Comparison of ENCODE assay signal across 26 cellular contexts in the genomic region with DNA sequence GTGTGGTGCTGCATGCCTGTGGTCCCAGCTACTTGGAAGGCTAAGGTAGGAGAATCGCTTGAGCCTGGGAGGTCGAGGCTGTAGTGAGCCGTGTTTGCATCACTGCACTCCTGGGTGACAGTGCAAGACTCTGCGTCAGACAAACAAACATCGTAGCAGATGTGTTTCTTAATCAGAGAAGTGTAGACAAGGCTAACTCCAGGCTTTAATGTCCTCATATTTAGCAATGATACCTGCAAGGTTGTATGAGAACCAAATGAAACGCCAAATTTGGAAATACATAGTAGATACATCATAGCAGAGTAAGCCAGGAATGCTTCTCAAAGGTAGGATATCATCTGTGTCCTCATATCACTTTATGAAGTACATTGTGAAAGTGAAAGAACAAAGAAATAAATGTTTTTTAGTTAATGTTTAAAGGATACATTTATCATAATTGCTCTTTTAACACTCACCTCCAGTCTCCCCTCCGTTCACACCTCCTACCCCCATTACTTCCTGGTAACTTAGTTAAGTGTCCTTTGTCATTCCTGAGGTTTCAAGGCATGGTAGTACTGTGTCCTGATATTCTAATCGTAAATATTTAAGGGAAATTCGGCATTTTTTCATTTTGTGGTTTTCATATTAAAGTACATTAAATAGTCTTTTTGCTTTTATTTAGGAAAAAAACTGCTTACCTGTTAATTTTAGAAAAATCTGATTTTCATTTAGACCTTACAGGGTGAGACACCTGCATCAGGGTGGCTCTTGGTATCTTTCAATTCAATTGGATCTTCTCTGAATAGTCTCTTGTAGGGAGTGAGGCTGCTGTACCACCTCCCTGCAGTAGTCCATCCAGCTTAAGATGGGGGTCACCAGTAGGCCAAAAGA.
"Had no signal": no experiment of that assay in that cellular context is flagged by ENCODE, and none has a peak within 500 bp of the region (broad histone marks: within the 10 kb centered on the region; RNA-seq: fewer than 3 reads in every experiment).

No MANE protein-coding gene starts in this region.

- H3K9me3 Mint-ChIP-seq: activated CD4-positive, alpha-beta memory T cell treated with anti-CD3 and anti-CD28 coated beads, Interleukin-2, amount 10 ng/mL, durations not matched to agents 7 days and 5 days; activated CD4-positive, alpha-beta T cell treated with anti-CD3 and anti-CD28 coated beads, Interleukin-2, amount 10 ng/mL, durations not matched to agents 24 days and 14 days; activated T-cell treated with anti-CD3 and anti-CD28 coated beads, Interleukin-2, amount 50 U/mL, for 24 hours; naive thymus-derived CD8-positive, alpha-beta T cell; neural crest cell; stimulated activated memory B cell treated with anti-CD40 and anti-IgM and Interleukin-4, amounts not matched to agents 10 μg/mL and 1 μg/mL and 100 μg/mL, for 72 hours had no signal

- DNase-seq: activated CD4-positive, alpha-beta memory T cell treated with anti-CD3 and anti-CD28 coated beads, Interleukin-2, amount 10 ng/mL, durations not matched to agents 7 days and 5 days; activated CD4-positive, alpha-beta T cell treated with anti-CD3 and anti-CD28 coated beads, Interleukin-2, amount 10 ng/mL, durations not matched to agents 24 days and 14 days; activated CD4-positive, CD25-positive, alpha-beta regulatory T cell treated with anti-CD3 and anti-CD28 coated beads, Interleukin-2, amount 50 U/mL, for 72 hours; activated CD8-positive, alpha-beta memory T cell treated with anti-CD3 and anti-CD28 coated beads, Interleukin-2, amount 50 U/mL, for 48 hours; activated gamma-delta T cell treated with Interleukin-2 at 50 U/mL for 16 hours; activated naive CD4-positive, alpha-beta T cell treated with anti-CD3 and anti-CD28 coated beads, Interleukin-2, amount 50 U/mL, for 16 hours; activated T-cell treated with anti-CD3 and anti-CD28 coated beads, Interleukin-2, amount 50 U/mL, for 24 hours; dermis blood vessel endothelial cell; effector CD4-positive, alpha-beta T cell; midbrain; naive thymus-derived CD8-positive, alpha-beta T cell; nucleus accumbens; psoas muscle; spleen; stimulated activated CD4-positive, alpha-beta T cell treated with anti-CD3 and anti-CD28 coated beads, Interleukin-2, amount 100 ng/mL, for 48 hours; stomach; T-helper 17 cell; T1000; testis; transverse colon had no signal

- H3K27me3 ChIP-seq: gastroesophageal sphincter, hepatocyte, right atrium auricular region, spleen, stomach, testis, transverse colon had no signal

- H3K4me1 Mint-ChIP-seq: activated CD4-positive, alpha-beta memory T cell treated with anti-CD3 and anti-CD28 coated beads, Interleukin-2, amount 10 ng/mL, durations not matched to agents 7 days and 5 days had no signal

- H3K4me1 ChIP-seq: parathyroid adenoma, psoas muscle, right atrium auricular region, testis had no signal

- H3K27ac Mint-ChIP-seq: activated CD4-positive, alpha-beta memory T cell treated with anti-CD3 and anti-CD28 coated beads, Interleukin-2, amount 10 ng/mL, durations not matched to agents 7 days and 5 days; activated CD4-positive, alpha-beta T cell treated with anti-CD3 and anti-CD28 coated beads, Interleukin-2, amount 10 ng/mL, durations not matched to agents 24 days and 14 days; stimulated activated memory B cell treated with anti-CD40 and anti-IgM and Interleukin-4, amounts not matched to agents 10 μg/mL and 1 μg/mL and 100 μg/mL, for 72 hours; T-helper 17 cell had no signal

- H3K27me3 Mint-ChIP-seq: activated CD4-positive, alpha-beta memory T cell treated with anti-CD3 and anti-CD28 coated beads, Interleukin-2, amount 10 ng/mL, durations not matched to agents 7 days and 5 days; activated CD4-positive, alpha-beta T cell treated with anti-CD3 and anti-CD28 coated beads, Interleukin-2, amount 10 ng/mL, durations not matched to agents 24 days and 14 days; activated T-cell treated with anti-CD3 and anti-CD28 coated beads, Interleukin-2, amount 50 U/mL, for 24 hours; naive thymus-derived CD8-positive, alpha-beta T cell; stimulated activated memory B cell treated with anti-CD40 and anti-IgM and Interleukin-4, amounts not matched to agents 10 μg/mL and 1 μg/mL and 100 μg/mL, for 72 hours; T-helper 17 cell had no signal

- ATAC-seq: gastroesophageal sphincter; naive thymus-derived CD8-positive, alpha-beta T cell; psoas muscle; stimulated activated memory B cell treated with anti-CD40 and anti-IgM and Interleukin-4, amounts not matched to agents 10 μg/mL and 1 μg/mL and 100 μg/mL, for 72 hours; T-helper 17 cell had no signal

- H3K4me2 ChIP-seq: hepatocyte had no signal

- H3K9ac ChIP-seq: parathyroid adenoma had no signal

- H3K4me3 ChIP-seq: gastroesophageal sphincter, hepatocyte, psoas muscle, right atrium auricular region, spleen, stomach, testis, transverse colon had no signal

- H3K9me3 ChIP-seq: gastroesophageal sphincter, psoas muscle, right atrium auricular region, spleen, stomach, testis, transverse colon had no signal

- H2AFZ ChIP-seq: hepatocyte, parathyroid adenoma had no signal

- H3K4me3 Mint-ChIP-seq: activated CD4-positive, alpha-beta memory T cell treated with anti-CD3 and anti-CD28 coated beads, Interleukin-2, amount 10 ng/mL, durations not matched to agents 7 days and 5 days; activated CD4-positive, alpha-beta T cell treated with anti-CD3 and anti-CD28 coated beads, Interleukin-2, amount 10 ng/mL, durations not matched to agents 24 days and 14 days; activated T-cell treated with anti-CD3 and anti-CD28 coated beads, Interleukin-2, amount 50 U/mL, for 24 hours; naive thymus-derived CD8-positive, alpha-beta T cell; neural crest cell; stimulated activated memory B cell treated with anti-CD40 and anti-IgM and Interleukin-4, amounts not matched to agents 10 μg/mL and 1 μg/mL and 100 μg/mL, for 72 hours; T-helper 17 cell had no signal

- H3K27ac ChIP-seq: gastroesophageal sphincter, hepatocyte, parathyroid adenoma, psoas muscle, right atrium auricular region, spleen, stomach, testis had no signal
